ENCODE assay signal across 8 cellular contexts in the genomic region with DNA sequence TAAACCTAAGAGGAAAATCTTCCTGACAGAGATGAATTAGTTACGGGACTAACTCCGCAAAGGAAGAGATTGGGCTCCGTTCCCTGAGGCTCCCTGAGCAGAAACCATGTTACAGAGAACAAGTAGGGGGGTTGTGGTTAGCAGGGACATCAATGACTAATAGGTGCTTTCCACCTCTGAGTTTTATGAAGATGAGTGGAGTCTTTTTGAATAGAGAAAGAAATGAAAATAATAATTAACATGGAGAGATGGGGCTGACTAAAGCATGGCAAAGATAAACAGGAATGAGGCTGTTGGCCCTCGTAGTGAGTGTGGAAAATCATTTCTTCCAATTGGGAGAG. TPM values are rescaled to one million over a fixed set of nuclear protein-coding genes. Genes with fewer than 3 reads are reported as not detected.
DNase-seq lines count a peak whose midpoint lies in the region; ATAC-seq and TF ChIP-seq lines count a peak whose summit lies in the region.

No MANE protein-coding gene starts in this region.

- TF ChIP-seq CTCF in AG09309 (IDR thresholded peaks at IDR 0.05; ENCODE audit: control insufficient read depth, insufficient read depth, low read depth, low read length, missing control alignments) = no peak
- TF ChIP-seq CTCF in WTC11 (IDR thresholded peaks at IDR 0.05) = no peak
- no peak for TF ChIP-seq CTCF in lower lobe of right lung (IDR thresholded peaks at IDR 0.05)

- ATAC-seq in HG03139 (IDR thresholded peaks at IDR 0.05; ENCODE audit: unreplicated experiment) (peak; percentile 83), naive B cell (ENCODE audit: low read depth in 2 of 2) (peak; percentile 56 to 57), WTC11 (no peak), lower lobe of right lung (no peak)

- POLR2A ChIA-PET in WTC11 (lab: Charles Lee) = no interaction called here

- H3K27me3 Mint-ChIP-seq in naive B cell (no peaks in the 10 kb centered on the region), WTC11 (ENCODE audit: low read depth) (no peaks in the 10 kb centered on the region)

- intact Hi-C loops in lower lobe of right lung (cut with DNase I) = no loop called here

- no peak overlapping the region for H3K27ac ChIP-seq in lower lobe of right lung

- H3K4me3 ChIP-seq in AG09309 (ENCODE audit: control insufficient read depth, low read depth, low read length) (no peak overlapping the region), lower lobe of right lung (no peak overlapping the region)

- no peaks in the 10 kb centered on the region for H3K9me3 ChIP-seq in lower lobe of right lung

- H3K9me3 Mint-ChIP-seq in naive B cell (peaks cover 0 to 2% (median 0%) of the 10 kb centered on the region in 7 donors), WTC11 (no peaks in the 10 kb centered on the region)

- DNase-seq in AG09309 (ENCODE audit: low read depth) (peak; percentile 67), GM19238 (ENCODE audit: insufficient read length, low spot score) (peak; percentile 54), activated T-helper 1 cell treated with Interleukin-2 at 50 U/mL for 16 hours (ENCODE audit: low read depth) (peak; percentile 10), naive B cell (no peak), WTC11 (ENCODE audit: low spot score) (no peak), D341Med (ENCODE audit: low spot score) (no peak), lower lobe of right lung (no peak)

- no peaks in the 10 kb centered on the region for H3K36me3 Mint-ChIP-seq in naive B cell
- H3K36me3 Mint-ChIP-seq in WTC11 = no peaks in the 10 kb centered on the region

- H3K36me3 ChIP-seq in lower lobe of right lung = no peaks in the 10 kb centered on the region

- H3K4me1 Mint-ChIP-seq in naive B cell = peaks cover 7 to 8% (median 7%) of the 10 kb centered on the region in 3 donors
- H3K4me1 Mint-ChIP-seq in WTC11 = no peaks in the 10 kb centered on the region

- H3K27ac Mint-ChIP-seq in naive B cell = peak overlapping the region in 2 of 6 donors; percentile 40 to 61
- no peak overlapping the region for H3K27ac Mint-ChIP-seq in WTC11

- H3K4me1 ChIP-seq in lower lobe of right lung = peaks cover 14% of the 10 kb centered on the region

- CTCF ChIA-PET in WTC11 (lab: Charles Lee) = interaction anchor here (1.3 kb wide), 1 partner anchor 77 kb away, joined by 3 read pairs; no protein-coding TSS in a partner anchor

- H3K27me3 ChIP-seq in lower lobe of right lung (ENCODE audit: low read depth) = no peaks in the 10 kb centered on the region

- H3K4me3 Mint-ChIP-seq in naive B cell (no peak overlapping the region), WTC11 (no peak overlapping the region)

TF ChIP-seq in WTC11, 78 proteins besides CTCF, POLR2A, EP300 and RAD21:
- no peak for TF ChIP-seq FOXJ3 (CRISPR knock-in tag; IDR thresholded peaks at IDR 0.05; ENCODE audit: borderline replicate concordance)
- no peak for TF ChIP-seq NFE2L1 (CRISPR knock-in tag; IDR thresholded peaks at IDR 0.05)
- no peak for TF ChIP-seq OVOL2 (CRISPR knock-in tag; IDR thresholded peaks at IDR 0.05; ENCODE audit: borderline replicate concordance)
- TF ChIP-seq, protein P1, sequence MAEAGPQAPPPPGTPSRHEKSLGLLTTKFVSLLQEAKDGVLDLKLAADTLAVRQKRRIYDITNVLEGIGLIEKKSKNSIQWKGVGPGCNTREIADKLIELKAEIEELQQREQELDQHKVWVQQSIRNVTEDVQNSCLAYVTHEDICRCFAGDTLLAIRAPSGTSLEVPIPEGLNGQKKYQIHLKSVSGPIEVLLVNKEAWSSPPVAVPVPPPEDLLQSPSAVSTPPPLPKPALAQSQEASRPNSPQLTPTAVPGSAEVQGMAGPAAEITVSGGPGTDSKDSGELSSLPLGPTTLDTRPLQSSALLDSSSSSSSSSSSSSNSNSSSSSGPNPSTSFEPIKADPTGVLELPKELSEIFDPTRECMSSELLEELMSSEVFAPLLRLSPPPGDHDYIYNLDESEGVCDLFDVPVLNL (CRISPR knock-in tag; IDR thresholded peaks at IDR 0.05; ENCODE audit: borderline replicate concordance, low read depth) = no peak
- TF ChIP-seq, protein P2, sequence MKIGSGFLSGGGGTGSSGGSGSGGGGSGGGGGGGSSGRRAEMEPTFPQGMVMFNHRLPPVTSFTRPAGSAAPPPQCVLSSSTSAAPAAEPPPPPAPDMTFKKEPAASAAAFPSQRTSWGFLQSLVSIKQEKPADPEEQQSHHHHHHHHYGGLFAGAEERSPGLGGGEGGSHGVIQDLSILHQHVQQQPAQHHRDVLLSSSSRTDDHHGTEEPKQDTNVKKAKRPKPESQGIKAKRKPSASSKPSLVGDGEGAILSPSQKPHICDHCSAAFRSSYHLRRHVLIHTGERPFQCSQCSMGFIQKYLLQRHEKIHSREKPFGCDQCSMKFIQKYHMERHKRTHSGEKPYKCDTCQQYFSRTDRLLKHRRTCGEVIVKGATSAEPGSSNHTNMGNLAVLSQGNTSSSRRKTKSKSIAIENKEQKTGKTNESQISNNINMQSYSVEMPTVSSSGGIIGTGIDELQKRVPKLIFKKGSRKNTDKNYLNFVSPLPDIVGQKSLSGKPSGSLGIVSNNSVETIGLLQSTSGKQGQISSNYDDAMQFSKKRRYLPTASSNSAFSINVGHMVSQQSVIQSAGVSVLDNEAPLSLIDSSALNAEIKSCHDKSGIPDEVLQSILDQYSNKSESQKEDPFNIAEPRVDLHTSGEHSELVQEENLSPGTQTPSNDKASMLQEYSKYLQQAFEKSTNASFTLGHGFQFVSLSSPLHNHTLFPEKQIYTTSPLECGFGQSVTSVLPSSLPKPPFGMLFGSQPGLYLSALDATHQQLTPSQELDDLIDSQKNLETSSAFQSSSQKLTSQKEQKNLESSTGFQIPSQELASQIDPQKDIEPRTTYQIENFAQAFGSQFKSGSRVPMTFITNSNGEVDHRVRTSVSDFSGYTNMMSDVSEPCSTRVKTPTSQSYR (CRISPR knock-in tag; IDR thresholded peaks at IDR 0.05) = no peak
- no peak for TF ChIP-seq SMAD4 (CRISPR knock-in tag; IDR thresholded peaks at IDR 0.05)
- TF ChIP-seq, protein P3, sequence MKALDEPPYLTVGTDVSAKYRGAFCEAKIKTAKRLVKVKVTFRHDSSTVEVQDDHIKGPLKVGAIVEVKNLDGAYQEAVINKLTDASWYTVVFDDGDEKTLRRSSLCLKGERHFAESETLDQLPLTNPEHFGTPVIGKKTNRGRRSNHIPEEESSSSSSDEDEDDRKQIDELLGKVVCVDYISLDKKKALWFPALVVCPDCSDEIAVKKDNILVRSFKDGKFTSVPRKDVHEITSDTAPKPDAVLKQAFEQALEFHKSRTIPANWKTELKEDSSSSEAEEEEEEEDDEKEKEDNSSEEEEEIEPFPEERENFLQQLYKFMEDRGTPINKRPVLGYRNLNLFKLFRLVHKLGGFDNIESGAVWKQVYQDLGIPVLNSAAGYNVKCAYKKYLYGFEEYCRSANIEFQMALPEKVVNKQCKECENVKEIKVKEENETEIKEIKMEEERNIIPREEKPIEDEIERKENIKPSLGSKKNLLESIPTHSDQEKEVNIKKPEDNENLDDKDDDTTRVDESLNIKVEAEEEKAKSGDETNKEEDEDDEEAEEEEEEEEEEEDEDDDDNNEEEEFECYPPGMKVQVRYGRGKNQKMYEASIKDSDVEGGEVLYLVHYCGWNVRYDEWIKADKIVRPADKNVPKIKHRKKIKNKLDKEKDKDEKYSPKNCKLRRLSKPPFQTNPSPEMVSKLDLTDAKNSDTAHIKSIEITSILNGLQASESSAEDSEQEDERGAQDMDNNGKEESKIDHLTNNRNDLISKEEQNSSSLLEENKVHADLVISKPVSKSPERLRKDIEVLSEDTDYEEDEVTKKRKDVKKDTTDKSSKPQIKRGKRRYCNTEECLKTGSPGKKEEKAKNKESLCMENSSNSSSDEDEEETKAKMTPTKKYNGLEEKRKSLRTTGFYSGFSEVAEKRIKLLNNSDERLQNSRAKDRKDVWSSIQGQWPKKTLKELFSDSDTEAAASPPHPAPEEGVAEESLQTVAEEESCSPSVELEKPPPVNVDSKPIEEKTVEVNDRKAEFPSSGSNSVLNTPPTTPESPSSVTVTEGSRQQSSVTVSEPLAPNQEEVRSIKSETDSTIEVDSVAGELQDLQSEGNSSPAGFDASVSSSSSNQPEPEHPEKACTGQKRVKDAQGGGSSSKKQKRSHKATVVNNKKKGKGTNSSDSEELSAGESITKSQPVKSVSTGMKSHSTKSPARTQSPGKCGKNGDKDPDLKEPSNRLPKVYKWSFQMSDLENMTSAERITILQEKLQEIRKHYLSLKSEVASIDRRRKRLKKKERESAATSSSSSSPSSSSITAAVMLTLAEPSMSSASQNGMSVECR (CRISPR knock-in tag; IDR thresholded peaks at IDR 0.05; ENCODE audit: borderline replicate concordance) = no peak
- no peak for TF ChIP-seq ZNF317 (CRISPR knock-in tag; IDR thresholded peaks at IDR 0.05; ENCODE audit: borderline replicate concordance, low read depth)
- TF ChIP-seq TEAD1 (CRISPR knock-in tag; IDR thresholded peaks at IDR 0.05) = no peak
- TF ChIP-seq, protein P4, sequence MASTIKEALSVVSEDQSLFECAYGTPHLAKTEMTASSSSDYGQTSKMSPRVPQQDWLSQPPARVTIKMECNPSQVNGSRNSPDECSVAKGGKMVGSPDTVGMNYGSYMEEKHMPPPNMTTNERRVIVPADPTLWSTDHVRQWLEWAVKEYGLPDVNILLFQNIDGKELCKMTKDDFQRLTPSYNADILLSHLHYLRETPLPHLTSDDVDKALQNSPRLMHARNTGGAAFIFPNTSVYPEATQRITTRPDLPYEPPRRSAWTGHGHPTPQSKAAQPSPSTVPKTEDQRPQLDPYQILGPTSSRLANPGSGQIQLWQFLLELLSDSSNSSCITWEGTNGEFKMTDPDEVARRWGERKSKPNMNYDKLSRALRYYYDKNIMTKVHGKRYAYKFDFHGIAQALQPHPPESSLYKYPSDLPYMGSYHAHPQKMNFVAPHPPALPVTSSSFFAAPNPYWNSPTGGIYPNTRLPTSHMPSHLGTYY (CRISPR knock-in tag; IDR thresholded peaks at IDR 0.05) = no peak
- TF ChIP-seq SP1 (CRISPR knock-in tag; conservative IDR thresholded peaks at IDR 0.05) = no peak
- TF ChIP-seq SOX15 (CRISPR knock-in tag; IDR thresholded peaks at IDR 0.05) = no peak
TF ChIP-seq in WTC11: peak in this region for 0.

RNA-seq across cellular contexts. Expression of a gene that starts 47.5 kb away (rescaled TPM):
- polyA plus RNA-seq in naive B cell (ENCODE audit: low read depth in 6 of 6) = 10 to 100 TPM; 13.3 to 20.2 (median 16.9) TPM
- total RNA-seq in WTC11 (2021) (64.4 to 69.9 TPM (median 65.1 TPM) in 3 replicates), lower lobe of right lung (190 TPM)

Comparison
In these comparisons a context has a peak if more than half of its experiments do, and no peak if none do; other contexts are left out.
1. DNase-seq: peak in AG09309 (single experiment), GM19238 (single experiment) and activated T-helper 1 cell treated with Interleukin-2 at 50 U/mL for 16 hours (single experiment); none in naive B cell (single experiment), WTC11 (single experiment), D341Med (single experiment) and lower lobe of right lung (single experiment).
2. ATAC-seq: peak in HG03139 (single experiment) and naive B cell (2 of 2); none in WTC11 (single experiment) and lower lobe of right lung (0 of 2).